Comparison of ENCODE assay signal across 15 cellular contexts in the genomic region with DNA sequence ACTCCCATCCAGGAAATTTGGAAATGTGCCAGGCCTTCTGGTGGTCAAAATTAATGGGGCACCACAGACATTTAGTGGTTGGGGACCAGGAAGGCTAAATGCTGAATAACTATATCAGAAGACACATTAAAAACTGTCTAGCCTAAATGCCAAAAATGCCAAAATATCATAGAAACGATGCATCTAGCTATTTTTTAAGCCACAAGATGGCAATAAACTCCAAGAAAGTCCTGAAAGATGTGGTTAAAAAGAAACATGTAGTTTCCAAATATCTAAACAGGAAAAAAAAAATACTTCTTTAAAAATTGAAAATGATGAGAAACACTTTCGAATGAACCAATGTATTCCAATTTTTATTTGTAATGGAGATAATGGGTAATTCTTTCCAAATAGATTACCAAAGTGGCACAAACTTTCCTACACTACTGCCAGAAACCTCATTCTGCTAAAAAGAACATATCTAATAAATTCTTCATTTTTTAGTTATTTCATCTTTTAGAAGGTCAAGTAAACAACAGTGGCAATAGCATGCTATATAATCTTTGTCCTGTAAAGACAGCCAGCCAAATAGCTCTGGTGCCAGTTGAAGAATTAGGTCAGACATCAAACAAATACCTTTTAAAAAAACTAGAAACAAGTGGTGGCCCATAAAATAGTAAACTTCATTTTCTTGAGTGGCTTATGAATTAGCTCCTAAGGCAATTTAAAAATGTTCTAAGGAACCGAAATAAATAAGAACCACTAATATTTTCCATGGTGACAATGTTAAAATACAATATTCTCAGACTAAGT. TPM values are rescaled to one million over a fixed set of nuclear protein-coding genes. Genes with fewer than 3 reads are reported as not detected.
A peak's percentile ranks its signal among the peaks of the same experiment; 100 is the strongest.
DNase-seq lines count a peak whose midpoint lies in the region; ATAC-seq and TF ChIP-seq lines count a peak whose summit lies in the region.
"Had no signal": no experiment of that assay in that cellular context is flagged by ENCODE, and none has a peak within 500 bp of the region (broad histone marks: within the 10 kb centered on the region; RNA-seq: fewer than 3 reads in every experiment).

No MANE protein-coding gene starts in this region.

- no peaks in the 10 kb centered on the region for H4K20me1 ChIP-seq in HCT116 (ENCODE audit: insufficient read depth)

- no peaks in the 10 kb centered on the region for H3K79me2 ChIP-seq in HCT116 (ENCODE audit: insufficient read depth, low read length)

- H3K27me3 ChIP-seq in HCT116 (ENCODE audit: insufficient read depth, low read length) = no peaks in the 10 kb centered on the region
- H3K27me3 ChIP-seq in heart left ventricle = no peaks in the 10 kb centered on the region

- RAD21 ChIA-PET in HCT116 (lab: Charles Lee; ENCODE audit: low non-redundant PET in 1 of 2, low total read pairs in 2 of 2, uncharacterized antibody in 2 of 2, unreplicated experiment in 2 of 2) = no interaction called here

- peak; percentile 21; the same call in 1 of the 2 replicates for TF ChIP-seq RAD21 in HCT116 (IDR thresholded peaks at IDR 0.05; ENCODE audit: low read depth)

- peaks cover 21 to 24% of the 10 kb centered on the region in 2 experiments for H3K36me3 ChIP-seq in HCT116 (ENCODE audit: control insufficient read depth in 1 of 2, insufficient read depth in 2 of 2, low read length in 2 of 2)
- H3K36me3 ChIP-seq in heart left ventricle = peaks cover 0 to 52% (median 25%) of the 10 kb centered on the region in 9 donors

- H3K4me1 ChIP-seq in HCT116 (ENCODE audit: control insufficient read depth in 1 of 2, insufficient read depth in 2 of 2, low read length in 2 of 2) (no peaks in the 10 kb centered on the region), heart left ventricle (no peaks in the 10 kb centered on the region)

- TF ChIP-seq POLR2A in HCT116 (IDR thresholded peaks at IDR 0.05; ENCODE audit: borderline replicate concordance, extremely low read depth, insufficient read depth, insufficient read length) = no peak
- no peak for TF ChIP-seq POLR2A in heart left ventricle (IDR thresholded peaks at IDR 0.05)

- POLR2A ChIA-PET in HCT116 (lab: Charles Lee) = no interaction called here

- no TSS peak for BruUV-seq in HCT116 (replicated peaks; lab: Mats Ljungman, UMichigan)

- H3K4me2 ChIP-seq in HCT116 (ENCODE audit: low read length) = no peak overlapping the region

- intact Hi-C loops in HCT116 (cut with micrococcal nuclease) (loop anchor here (2.0 kb wide), 1 partner anchor 137 kb away; no protein-coding TSS in a partner anchor), heart left ventricle (cut with DNase I) (no loop called here)

- H3K9me2 ChIP-seq in HCT116 (ENCODE audit: insufficient read depth) = no peaks in the 10 kb centered on the region

- TF ChIP-seq CTCF in HCT116 (IDR thresholded peaks at IDR 0.05 in 2 of 3, conservative IDR thresholded peaks at IDR 0.05 in 1 of 3; ENCODE audit: borderline replicate concordance in 1 of 3, insufficient read depth in 1 of 3, low read depth in 2 of 3, low read length in 2 of 3) = no peak; a peak in 1 of 6 replicates
- peak; percentile 18 for TF ChIP-seq CTCF in astrocyte of the cerebellum (IDR thresholded peaks at IDR 0.05; ENCODE audit: low read depth, low read length, missing control alignments)
- peak in 2 of 12 donors; percentile 10 for TF ChIP-seq CTCF in heart left ventricle (IDR thresholded peaks at IDR 0.05)

- CTCF ChIA-PET in HCT116 (lab: Charles Lee) = interaction anchor here (1.5 to 2.0 kb wide), 2 partner anchors 11 to 39 kb away, joined by 4 to 5 read pairs; no protein-coding TSS in a partner anchor

- no peak overlapping the region for H3K9ac ChIP-seq in HCT116 (ENCODE audit: low read length)

- ATAC-seq in HCT116 (no peak), left lobe of liver (peak; percentile 72), GM21515 (IDR thresholded peaks at IDR 0.05; ENCODE audit: unreplicated experiment) (no peak), HG03139 (IDR thresholded peaks at IDR 0.05; ENCODE audit: unreplicated experiment) (no peak), heart left ventricle (no peak)

- DNase-seq in ACHN (peak; percentile 1), HCT116 (ENCODE audit: low read depth, low spot score) (no peak), astrocyte of the cerebellum (ENCODE audit: low read depth) (no peak), left lobe of liver (ENCODE audit: low spot score) (no peak), heart left ventricle (no peak)
- no peak for DNase-seq in central memory CD4-positive, alpha-beta T cell
- DNase-seq: activated CD4-positive, alpha-beta T cell treated with anti-CD3 and anti-CD28 coated beads for 4 hours; activated effector memory CD4-positive, alpha-beta T cell treated with anti-CD3 and anti-CD28 coated beads, Interleukin-2, amount 50 U/mL, for 16 hours; COR-L47; NCI-H187 treated with DMSO at 0.1 percent for 48 hours; SHP77 treated with DMSO at 0.1 percent for 48 hours had no signal

- H3K4me3 ChIP-seq in HCT116 (replicated peaks in 1 of 2; ENCODE audit: low read depth in 1 of 2, low read length in 2 of 2) = no peak overlapping the region
- H3K4me3 ChIP-seq in astrocyte of the cerebellum (ENCODE audit: low read depth, low read length) = no peak overlapping the region
- H3K4me3 ChIP-seq in heart left ventricle = no peak overlapping the region
- H3K4me3 ChIP-seq: skin epidermis had no signal

- H2AFZ ChIP-seq in HCT116 (ENCODE audit: low read depth, low read length, poor library complexity, severe bottlenecking) = no peak overlapping the region

- 79 to 84% (median 82%) methylated on average over 3 of the region's 3 CpGs for WGBS in heart left ventricle, 4 donors

- in situ Hi-C loops in ACHN (cut with HindIII; ENCODE audit: low pct_ligation_motif_present, low pct_unique_long_range_greater_than_20kb, low sequenced_read_pairs) = no loop called here
- in situ Hi-C loops in astrocyte of the cerebellum (cut with HindIII; ENCODE audit: low sequenced_read_pairs) = no loop called here

- H3K9me3 ChIP-seq in HCT116 (ENCODE audit: control insufficient read depth in 1 of 2, insufficient read depth in 1 of 2, low read depth in 1 of 2, low read length in 2 of 2) = no peaks in the 10 kb centered on the region
- H3K9me3 ChIP-seq in heart left ventricle = no peaks in the 10 kb centered on the region

- no peak overlapping the region for H3K27ac ChIP-seq in HCT116 (ENCODE audit: low read depth, low read length)
- no peak overlapping the region for H3K27ac ChIP-seq in heart left ventricle
- H3K27ac ChIP-seq: skin epidermis had no signal

TF ChIP-seq in HCT116, 20 proteins besides CTCF, POLR2A, EP300 and RAD21:
- TF ChIP-seq EZH2phosphoT487 (IDR thresholded peaks at IDR 0.05; ENCODE audit: borderline replicate concordance) = no peak

RNA-seq across cellular contexts. Expression of gene CCDC14, which starts 19.7 kb away (rescaled TPM):
- total RNA-seq in HCT116 (2021; ENCODE audit: unreplicated experiment) = 54.5 TPM
- polyA plus RNA-seq in HCT116 (2012) = 50.6 TPM in 2 replicates
- total RNA-seq in left lobe of liver = 11.0 TPM
- total RNA-seq in heart left ventricle = 10 to 100 TPM in 2 of 9 donors, 1 to 10 TPM in 7; 4.5 to 12.7 (median 7.2) TPM
- polyA plus RNA-seq in heart left ventricle = 1 to 10 TPM; 6.4 to 8.5 TPM

RNA-seq across cellular contexts. Expression of gene ROPN1, which starts 50.6 kb away (rescaled TPM):
- total RNA-seq in HCT116 (2021; ENCODE audit: unreplicated experiment) (not detected), left lobe of liver (not detected), heart left ventricle (under 1 TPM in 5 of 9 donors, not detected in 4; 0.21 to 0.67 (median 0.50) TPM)
- polyA plus RNA-seq in HCT116 (2012) = not detected in 2 replicates
- under 1 TPM; 0.19 to 0.28 TPM for polyA plus RNA-seq in heart left ventricle
- total RNA-seq: dermis microvascular lymphatic vessel endothelial cell had no signal

RNA-seq across cellular contexts. Expression of gene MYLK, which starts 57.2 kb away (rescaled TPM):
- 3.8 TPM for total RNA-seq in HCT116 (2021; ENCODE audit: unreplicated experiment)
- polyA plus RNA-seq in HCT116 (2012) = 1.3 and 1.6 TPM in 2 replicates
- total RNA-seq in left lobe of liver = 144 TPM
- total RNA-seq in heart left ventricle = 10 to 100 TPM; 10.5 to 20.7 (median 12.7) TPM
- polyA plus RNA-seq in heart left ventricle = 1 to 10 TPM; 3.2 to 9.4 TPM
